Comparison of ENCODE assay signal across 31 cellular contexts in the genomic region with DNA sequence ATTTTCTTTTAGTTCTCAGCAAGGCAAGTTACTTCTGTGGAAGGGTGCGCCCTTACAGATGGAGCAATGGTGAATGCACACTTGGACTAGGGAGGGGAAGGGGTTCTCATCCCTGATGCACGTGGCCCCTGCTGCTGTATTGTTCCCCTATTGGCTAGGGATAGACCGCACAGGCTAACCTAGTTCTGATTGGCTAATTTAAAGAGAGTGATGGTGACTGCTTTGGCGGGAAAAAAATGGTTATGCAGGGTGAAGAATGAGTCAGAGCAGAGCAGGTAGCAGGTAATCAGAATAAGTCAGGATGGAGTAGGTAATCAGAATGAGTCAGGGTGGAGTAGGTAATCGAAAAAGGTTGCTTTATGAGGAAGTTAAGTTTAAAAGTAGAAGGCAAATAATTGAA.
"Had no signal": no experiment of that assay in that cellular context is flagged by ENCODE, and none has a peak within 500 bp of the region (broad histone marks: within the 10 kb centered on the region; RNA-seq: fewer than 3 reads in every experiment).

No MANE protein-coding gene starts in this region.

- DNase-seq: activated CD4-positive, alpha-beta memory T cell treated with anti-CD3 and anti-CD28 coated beads, Interleukin-2, amount 10 ng/mL, durations not matched to agents 7 days and 5 days; activated CD4-positive, alpha-beta T cell treated with anti-CD3 and anti-CD28 coated beads for 1 hour; activated CD4-positive, alpha-beta T cell treated with anti-CD3 and anti-CD28 coated beads for 48 hours; activated CD4-positive, CD25-positive, alpha-beta regulatory T cell; activated CD8-positive, alpha-beta memory T cell treated with anti-CD3 and anti-CD28 coated beads for 24 hours; activated CD8-positive, alpha-beta memory T cell treated with anti-CD3 and anti-CD28 coated beads, Interleukin-2, amount 10 ng/mL, durations not matched to agents 7 days and 5 days; activated CD8-positive, alpha-beta memory T cell treated with anti-CD3 and anti-CD28 coated beads, Interleukin-2, amount 50 U/mL, for 48 hours; activated effector memory CD4-positive, alpha-beta T cell treated with Interleukin-2 at 50 U/mL for 16 hours; activated naive CD4-positive, alpha-beta T cell treated with anti-CD3 and anti-CD28 coated beads, Interleukin-2, amount 10 ng/mL, durations not matched to agents 7 days and 5 days; activated naive CD8-positive, alpha-beta T cell treated with anti-CD3 and anti-CD28 coated beads, Interleukin-2, amount 50 U/mL, for 24 hours; activated T-cell treated with anti-CD3 and anti-CD28 coated beads, Interleukin-2, amount 50 U/mL, for 48 hours; anterior cingulate cortex; NCI-H1048; NCI-H1105 treated with DMSO at 0.1 percent for 48 hours; NCI-H1436; NCI-H1694; NCI-H1930; NCI-H2081 treated with DMSO at 0.1 percent for 48 hours; NCI-H345; NCI-H524 treated with DMSO at 0.1 percent for 48 hours; NCI-H748 treated with DMSO at 0.1 percent for 48 hours; NK-92 treated with Interleukin-12 subunit alpha and Interleukin-12 subunit beta, amount 100 ng/mL, for 24 hours; SIG-M5; SW 1271; T1000; WERI-Rb-1 had no signal

- H3K4me2 ChIP-seq: PC-9 had no signal

- FAIRE-seq: RCC 7860 had no signal

- H3K4me3 ChIP-seq: cardiac muscle cell, PC-9 had no signal

- H3K27ac ChIP-seq: cardiac muscle cell, PC-9, RWPE1, WERI-Rb-1 had no signal

- H3K36me3 ChIP-seq: cardiac muscle cell, WERI-Rb-1 had no signal

- ATAC-seq: activated CD8-positive, alpha-beta memory T cell treated with anti-CD3 and anti-CD28 coated beads, Interleukin-2, amount 10 ng/mL, durations not matched to agents 7 days and 5 days; activated naive CD8-positive, alpha-beta T cell treated with anti-CD3 and anti-CD28 coated beads, Interleukin-2, amount 50 U/mL, for 24 hours; Right ventricle myocardium inferior had no signal

- H2AFZ ChIP-seq: PC-9 had no signal

- H3K27me3 ChIP-seq: cardiac muscle cell had no signal
